In the genomic region with DNA sequence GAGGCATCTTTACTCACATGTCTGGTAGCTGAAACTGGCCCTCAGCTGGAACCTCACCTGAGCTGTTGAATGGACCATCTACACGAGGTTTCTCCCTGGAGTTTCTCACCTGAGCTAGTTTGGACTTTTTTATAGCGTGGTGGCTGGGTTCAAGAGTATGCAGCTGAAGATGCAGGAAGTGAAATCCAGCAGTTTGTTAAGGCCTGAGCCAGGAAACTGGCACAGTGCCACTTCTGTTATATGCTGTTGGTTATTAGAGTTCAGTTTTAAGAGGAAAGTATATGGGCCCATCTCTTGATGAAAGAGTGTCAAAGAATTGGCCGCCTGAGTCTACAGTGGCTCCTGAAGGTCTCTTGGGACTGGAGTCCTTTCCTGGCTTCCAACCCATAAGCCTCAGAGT, we compare ENCODE assay signal across 21 cellular contexts. TPM values are rescaled to one million over a fixed set of nuclear protein-coding genes. Genes with fewer than 3 reads are reported as not detected.
"Had no signal": no experiment of that assay in that cellular context is flagged by ENCODE, and none has a peak within 500 bp of the region (broad histone marks: within the 10 kb centered on the region; RNA-seq: fewer than 3 reads in every experiment).

No MANE protein-coding gene starts in this region.

- H3K4me1 ChIP-seq: right lobe of liver had no signal

- H3K4me3 Mint-ChIP-seq: activated B cell treated with CpG ODN at 0.5 μM for 24 hours; activated naive CD8-positive, alpha-beta T cell; activated T-cell treated with anti-CD3 and anti-CD28 coated beads, Interleukin-2, amount 50 U/mL, for 72 hours; effector memory CD8-positive, alpha-beta T cell; naive thymus-derived CD4-positive, alpha-beta T cell; stimulated activated naive CD8-positive, alpha-beta T cell treated with anti-CD3 and anti-CD28 coated beads, Interleukin-15, amount 100 ng/mL, for 72 hours; type B pancreatic cell had no signal

- H3K4me3 ChIP-seq: body of pancreas, ovary, right lobe of liver had no signal

- H3K9me3 Mint-ChIP-seq: activated B cell treated with CpG ODN at 0.5 μM for 24 hours; activated T-cell treated with anti-CD3 and anti-CD28 coated beads, Interleukin-2, amount 50 U/mL, for 72 hours; effector memory CD8-positive, alpha-beta T cell; naive thymus-derived CD4-positive, alpha-beta T cell; stimulated activated naive CD8-positive, alpha-beta T cell treated with anti-CD3 and anti-CD28 coated beads, Interleukin-15, amount 100 ng/mL, for 72 hours; type B pancreatic cell had no signal

- H3K27ac ChIP-seq: body of pancreas, epithelial cell of prostate, ovary, right lobe of liver had no signal

- DNase-seq: activated B cell treated with CpG ODN at 0.5 μM for 24 hours; activated CD4-positive, alpha-beta T cell treated with anti-CD3 and anti-CD28 coated beads for 48 hours; activated CD8-positive, alpha-beta memory T cell treated with anti-CD3 and anti-CD28 coated beads, Interleukin-2, amount 50 U/mL, for 48 hours; activated gamma-delta T cell; activated T-cell treated with anti-CD3 and anti-CD28 coated beads, Interleukin-2, amount 50 U/mL, for 72 hours; amygdala; body of pancreas; central memory CD4-positive, alpha-beta T cell; cortex of kidney; effector memory CD8-positive, alpha-beta T cell; head of caudate nucleus; left cardiac atrium; naive thymus-derived CD4-positive, alpha-beta T cell; ovary; right lobe of liver; stimulated activated naive CD8-positive, alpha-beta T cell treated with anti-CD3 and anti-CD28 coated beads, Interleukin-15, amount 100 ng/mL, for 72 hours had no signal

- H3K9me3 ChIP-seq: body of pancreas, ovary, right lobe of liver had no signal

- H3K27me3 Mint-ChIP-seq: activated B cell treated with CpG ODN at 0.5 μM for 24 hours; activated naive CD8-positive, alpha-beta T cell; stimulated activated naive CD8-positive, alpha-beta T cell treated with anti-CD3 and anti-CD28 coated beads, Interleukin-15, amount 100 ng/mL, for 72 hours; type B pancreatic cell had no signal

- H3K36me3 ChIP-seq: ovary, right lobe of liver had no signal

- ATAC-seq: activated T-cell treated with anti-CD3 and anti-CD28 coated beads, Interleukin-2, amount 50 U/mL, for 72 hours; body of pancreas; effector memory CD8-positive, alpha-beta T cell; left cardiac atrium; naive thymus-derived CD4-positive, alpha-beta T cell; right lobe of liver; stimulated activated naive CD8-positive, alpha-beta T cell treated with anti-CD3 and anti-CD28 coated beads, Interleukin-15, amount 100 ng/mL, for 72 hours had no signal

- H3K4me1 Mint-ChIP-seq: activated B cell treated with CpG ODN at 0.5 μM for 24 hours; stimulated activated naive CD8-positive, alpha-beta T cell treated with anti-CD3 and anti-CD28 coated beads, Interleukin-15, amount 100 ng/mL, for 72 hours had no signal

- H3K27ac Mint-ChIP-seq: activated B cell treated with CpG ODN at 0.5 μM for 24 hours; activated naive CD8-positive, alpha-beta T cell; activated T-cell treated with anti-CD3 and anti-CD28 coated beads, Interleukin-2, amount 50 U/mL, for 72 hours; effector memory CD8-positive, alpha-beta T cell; stimulated activated naive CD8-positive, alpha-beta T cell treated with anti-CD3 and anti-CD28 coated beads, Interleukin-15, amount 100 ng/mL, for 72 hours; type B pancreatic cell had no signal

- H3K27me3 ChIP-seq: body of pancreas, ovary, right lobe of liver had no signal

- H3K36me3 Mint-ChIP-seq: activated naive CD8-positive, alpha-beta T cell; naive thymus-derived CD4-positive, alpha-beta T cell; type B pancreatic cell had no signal

RNA-seq across cellular contexts. Expression of a gene that starts 35.6 kb away (rescaled TPM):
- total RNA-seq: activated T-cell treated with anti-CD3 and anti-CD28 coated beads, Interleukin-2, amount 50 U/mL, for 72 hours; mononuclear cell; naive thymus-derived CD4-positive, alpha-beta T cell; pulmonary artery endothelial cell had no signal
